Comparison of ENCODE assay signal across 21 cellular contexts in genomic region chr6:114291428-114291827, GRCh38. TPM values are rescaled to one million over a fixed set of nuclear protein-coding genes. Genes with fewer than 3 reads are reported as not detected.
A peak's percentile ranks its signal among the peaks of the same experiment; 100 is the strongest.
DNase-seq lines count a peak whose midpoint lies in the region; ATAC-seq and TF ChIP-seq lines count a peak whose summit lies in the region.
"Had no signal": no experiment of that assay in that cellular context is flagged by ENCODE, and none has a peak within 500 bp of the region (broad histone marks: within the 10 kb centered on the region; RNA-seq: fewer than 3 reads in every experiment).

No MANE protein-coding gene starts in this region.

- TF ChIP-seq CTCF in neural cell (IDR thresholded peaks at IDR 0.05; ENCODE audit: poor library complexity, severe bottlenecking), result no peak

- no peak for ATAC-seq in GM18873 (IDR thresholded peaks at IDR 0.05; ENCODE audit: low FRiP score, unreplicated experiment)
- ATAC-seq: A549, HepG2 had no signal

- no peak overlapping the region for H3K4me3 ChIP-seq in neural cell (ENCODE audit: low read length)
- H3K4me3 ChIP-seq: A549, HAP-1 had no signal

- no peaks in the 10 kb centered on the region for H3F3A ChIP-seq in neural cell (ENCODE audit: insufficient read depth, low read length, poor library complexity, severe bottlenecking)

- H3K9ac ChIP-seq in neural cell (ENCODE audit: low read length), result no peak overlapping the region

- no peak overlapping the region for H2AFZ ChIP-seq in neural cell (ENCODE audit: low read depth, low read length)

- no peaks in the 10 kb centered on the region for H3K27me3 Mint-ChIP-seq in activated naive CD8-positive, alpha-beta T cell treated with anti-CD3 and anti-CD28 coated beads for 36 hours
- H3K27me3 Mint-ChIP-seq: IgD-negative memory B cell had no signal

- no peak for DNase-seq in activated CD8-positive, alpha-beta memory T cell treated with anti-CD3 and anti-CD28 coated beads, Interleukin-2, amount 50 U/mL, for 4 hours
- no peak for DNase-seq in activated naive CD8-positive, alpha-beta T cell treated with anti-CD3 and anti-CD28 coated beads for 36 hours
- DNase-seq: AML-193; CD4-positive, alpha-beta memory T cell; DMS153; DMS79; GF-D8 had no signal

- H3K9me3 ChIP-seq in neural cell (ENCODE audit: low read length), result no peaks in the 10 kb centered on the region
- H3K9me3 ChIP-seq: A549, HAP-1 had no signal

- no peaks in the 10 kb centered on the region for H3K9me2 ChIP-seq in neural cell (ENCODE audit: insufficient read depth, low read length)

- no peaks in the 10 kb centered on the region for H3K36me3 Mint-ChIP-seq in activated naive CD8-positive, alpha-beta T cell treated with anti-CD3 and anti-CD28 coated beads for 36 hours
- H3K36me3 Mint-ChIP-seq: CD14-positive monocyte; CD4-positive, alpha-beta memory T cell; IgD-negative memory B cell had no signal

- TF ChIP-seq EP300 in neural cell (conservative IDR thresholded peaks at IDR 0.05; ENCODE audit: poor library complexity, severe bottlenecking), result peak; percentile 57

- no peaks in the 10 kb centered on the region for H3K4me1 Mint-ChIP-seq in activated naive CD8-positive, alpha-beta T cell treated with anti-CD3 and anti-CD28 coated beads for 36 hours
- H3K4me1 Mint-ChIP-seq: CD14-positive monocyte; CD4-positive, alpha-beta memory T cell; IgD-negative memory B cell had no signal

- no peak overlapping the region for H3K4me2 ChIP-seq in neural cell (ENCODE audit: low read length)
- H3K4me2 ChIP-seq: A549 had no signal

- no peaks in the 10 kb centered on the region for H4K20me1 ChIP-seq in neural cell (ENCODE audit: insufficient read depth)

- H3K9me3 Mint-ChIP-seq in activated naive CD8-positive, alpha-beta T cell treated with anti-CD3 and anti-CD28 coated beads for 36 hours, result no peaks in the 10 kb centered on the region
- H3K9me3 Mint-ChIP-seq: IgD-negative memory B cell had no signal

- H3K27me3 ChIP-seq in layer of hippocampus (ENCODE audit: control insufficient read depth, insufficient read depth, low read length) (no peaks in the 10 kb centered on the region), neural cell (ENCODE audit: insufficient read depth, low read depth, low read length) (no peaks in the 10 kb centered on the region)

- no peaks in the 10 kb centered on the region for H3K36me3 ChIP-seq in neural cell (ENCODE audit: insufficient read depth, low read length)
- H3K36me3 ChIP-seq: HAP-1 had no signal

- TF ChIP-seq RAD21 in neural cell (conservative IDR thresholded peaks at IDR 0.05), result no peak

- H3K79me2 ChIP-seq in neural cell (replicated peaks; ENCODE audit: insufficient read depth, low read length), result no peaks in the 10 kb centered on the region

- no peak overlapping the region for H3K27ac Mint-ChIP-seq in activated naive CD8-positive, alpha-beta T cell treated with anti-CD3 and anti-CD28 coated beads for 36 hours
- H3K27ac Mint-ChIP-seq: CD14-positive monocyte; CD4-positive, alpha-beta memory T cell; IgD-negative memory B cell had no signal

- H3K27ac ChIP-seq in angular gyrus (ENCODE audit: low read depth, low read length) (peak overlapping the region; percentile 65), layer of hippocampus (ENCODE audit: low read depth, low read length) (peak overlapping the region; percentile 48), neural cell (ENCODE audit: low read length) (no peak overlapping the region), temporal lobe (ENCODE audit: low read depth, low read length) (peak overlapping the region; percentile 76)
- H3K27ac ChIP-seq: 22Rv1, A549 had no signal

- H3K4me3 Mint-ChIP-seq in activated naive CD8-positive, alpha-beta T cell treated with anti-CD3 and anti-CD28 coated beads for 36 hours, result no peak overlapping the region
- H3K4me3 Mint-ChIP-seq: CD14-positive monocyte; CD4-positive, alpha-beta memory T cell; IgD-negative memory B cell had no signal

TF ChIP-seq in neural cell, 6 proteins besides CTCF, POLR2A, EP300 and RAD21:
- TF ChIP-seq SMC3 (conservative IDR thresholded peaks at IDR 0.05; ENCODE audit: poor library complexity) (no peak), EZH2 (IDR thresholded peaks at IDR 0.05; ENCODE audit: borderline replicate concordance, insufficient read depth, low read length, poor library complexity, severe bottlenecking) (no peak), MXI1 (conservative IDR thresholded peaks at IDR 0.05; ENCODE audit: poor library complexity, severe bottlenecking) (no peak), POLR2AphosphoS5 (IDR thresholded peaks at IDR 0.05) (no peak), TAF1 (IDR thresholded peaks at IDR 0.05; ENCODE audit: low read depth) (no peak), REST (IDR thresholded peaks at IDR 0.05; ENCODE audit: borderline replicate concordance) (no peak)

RNA-seq across cellular contexts. Expression of gene HS3ST5, which starts 51.4 kb away (rescaled TPM):
- polyA plus RNA-seq in neural cell, result not detected in 2 replicates
- 0.24 and 0.35 TPM in 2 replicates for polyA minus RNA-seq in neural cell
- 17.2 TPM for total RNA-seq in temporal lobe
- total RNA-seq in activated naive CD8-positive, alpha-beta T cell treated with anti-CD3 and anti-CD28 coated beads for 36 hours, result not detected
- total RNA-seq: CD4-positive, alpha-beta memory T cell; Daoy; H4 had no signal
- polyA plus RNA-seq: A549; BJ; CD14-positive monocyte; CD4-positive, alpha-beta memory T cell; IgD-negative memory B cell had no signal

Comparison
In these comparisons a context has a peak if more than half of its experiments do, and no peak if none do; other contexts are left out.
1. RNA of gene HS3ST5, which starts 51.4 kb away (total RNA-seq): 17.2 TPM in temporal lobe (single experiment); not detected in activated naive CD8-positive, alpha-beta T cell treated with anti-CD3 and anti-CD28 coated beads for 36 hours; every median in the first group is over 10 times any median in the second.